In genomic region chr10:46516660-46517416, GRCh38 we compare ENCODE assay signal across 9 cellular contexts. TPM values are rescaled to one million over a fixed set of nuclear protein-coding genes. Genes with fewer than 3 reads are reported as not detected.
A peak's percentile ranks its signal among the peaks of the same experiment; 100 is the strongest.
DNase-seq lines count a peak whose midpoint lies in the region; ATAC-seq, FAIRE-seq and TF ChIP-seq lines count a peak whose summit lies in the region.
"Had no signal": no experiment of that assay in that cellular context is flagged by ENCODE, and none has a peak within 500 bp of the region (broad histone marks: within the 10 kb centered on the region; RNA-seq: fewer than 3 reads in every experiment).

No MANE protein-coding gene starts in this region.

- DNase-seq in AG09309 (ENCODE audit: low read depth) (peak; percentile 90), HT1080 (ENCODE audit: low read depth) (peak; percentile 67), bronchial epithelial cell (ENCODE audit: low read depth) (peak; percentile 89), mucosa of descending colon (peak in 1 of 3 donors; percentile 13), COLO668 (lab: John Stamatoyannopoulos, UW; ENCODE audit: unreplicated experiment) (no peak)

- peak; percentile 72 for ATAC-seq in mucosa of descending colon
- no peak for ATAC-seq in HG03175 (IDR thresholded peaks at IDR 0.05; ENCODE audit: unreplicated experiment)
- no peak for ATAC-seq in HG03432 (IDR thresholded peaks at IDR 0.05; ENCODE audit: unreplicated experiment)
- no peak for ATAC-seq in HG02763 (IDR thresholded peaks at IDR 0.05; ENCODE audit: unreplicated experiment)

- H3K4me3 ChIP-seq in AG09309 (ENCODE audit: control insufficient read depth, low read depth, low read length) (no peak overlapping the region), bronchial epithelial cell (ENCODE audit: low read depth, low read length) (no peak overlapping the region), mucosa of descending colon (no peak overlapping the region)

- no peaks in the 10 kb centered on the region for H3K9me3 ChIP-seq in mucosa of descending colon

- intact Hi-C loops in mucosa of descending colon (cut with DNase I, micrococcal nuclease): no loop called here

- H3K27me3 ChIP-seq in bronchial epithelial cell (ENCODE audit: control insufficient read depth, insufficient read depth, low read length): no peaks in the 10 kb centered on the region

- peaks cover 6% of the 10 kb centered on the region for H3K4me1 ChIP-seq in mucosa of descending colon (ENCODE audit: low read depth)

- no peak for TF ChIP-seq CTCF in AG09309 (IDR thresholded peaks at IDR 0.05; ENCODE audit: control insufficient read depth, insufficient read depth, low read depth, low read length, missing control alignments)
- no peak for TF ChIP-seq CTCF in bronchial epithelial cell (IDR thresholded peaks at IDR 0.05; ENCODE audit: insufficient read depth, low read length, severe bottlenecking)
- TF ChIP-seq CTCF in mucosa of descending colon (IDR thresholded peaks at IDR 0.05): no peak

- peak; percentile 58 for FAIRE-seq in bronchial epithelial cell (lab: Jason Lieb, UNC)

- H3K36me3 ChIP-seq in bronchial epithelial cell (ENCODE audit: control insufficient read depth, insufficient read depth, low read length) (no peaks in the 10 kb centered on the region), mucosa of descending colon (ENCODE audit: low read depth) (no peaks in the 10 kb centered on the region)

RNA-seq across cellular contexts. Expression of gene GPRIN2, which starts 39.6 kb away (rescaled TPM):
- total RNA-seq in HT1080 (2014; rRNA removed; shearing (Covaris generic)): not detected in 2 replicates
- not detected in 2 replicates for polyA plus RNA-seq in HT1080 (2015; cell fraction: cytosol; rRNA removed)
- not detected in 2 replicates for polyA plus RNA-seq in HT1080 (2015; cell fraction: nucleus; rRNA removed)
- total RNA-seq in bronchial epithelial cell (0.53 and 3.2 TPM in 2 replicates), mucosa of descending colon (10 to 100 TPM; 17.2 to 58.7 (median 40.7) TPM)

RNA-seq across cellular contexts. Expression of gene NPY4R, which starts 51.1 kb away (rescaled TPM):
- 0.07 TPM in 1 of 2 replicates, not detected in the other for total RNA-seq in HT1080 (2014; rRNA removed; shearing (Covaris generic))
- 0.13 and 0.38 TPM in 2 replicates for polyA plus RNA-seq in HT1080 (2015; cell fraction: cytosol; rRNA removed)
- polyA plus RNA-seq in HT1080 (2015; cell fraction: nucleus; rRNA removed): 0.24 and 0.82 TPM in 2 replicates
- total RNA-seq in bronchial epithelial cell (not detected in 2 replicates), mucosa of descending colon (10 to 100 TPM; 11.2 to 25.3 (median 18.9) TPM)
- total RNA-seq: liver had no signal
- polyA plus RNA-seq: liver had no signal

Comparison
In these comparisons a context has a peak if more than half of its experiments do, and no peak if none do; other contexts are left out.
1. RNA of gene NPY4R, which starts 51.1 kb away (total RNA-seq): 11.2 to 25.3 TPM in mucosa of descending colon; 0.07 TPM in HT1080 and not detected in bronchial epithelial cell; every median in the first group is over 10 times any median in the second.